In genomic region chr6:147116043-147116442, GRCh38 we compare ENCODE assay signal across 26 cellular contexts.
"Had no signal": no experiment of that assay in that cellular context is flagged by ENCODE, and none has a peak within 500 bp of the region (broad histone marks: within the 10 kb centered on the region; RNA-seq: fewer than 3 reads in every experiment).

No MANE protein-coding gene starts in this region.

- H3K27me3 ChIP-seq: left lung, pancreas, right atrium auricular region, right lobe of liver, tibial nerve, upper lobe of left lung, vagina had no signal

- H3K4me3 ChIP-seq: left lung, lower lobe of right lung, pancreas, right atrium auricular region, right lobe of liver, smooth muscle cell, tibial nerve, upper lobe of left lung, vagina had no signal

- H3K36me3 ChIP-seq: left lung, lower lobe of right lung, pancreas, right atrium auricular region, right lobe of liver, tibial nerve, upper lobe of left lung, vagina had no signal

- H3K4me1 ChIP-seq: left lung, lower lobe of right lung, right atrium auricular region, right lobe of liver, upper lobe of left lung, vagina had no signal

- ATAC-seq: left colon; left lung; lower lobe of right lung; naive thymus-derived CD8-positive, alpha-beta T cell; pancreas; right lobe of liver; stimulated activated memory B cell treated with anti-CD40 and anti-IgM and Interleukin-4, amounts not matched to agents 10 μg/mL and 1 μg/mL and 100 μg/mL, for 72 hours; stimulated activated naive CD8-positive, alpha-beta T cell treated with anti-CD3 and anti-CD28 coated beads, Interleukin-15, amount 100 ng/mL, for 72 hours had no signal

- FAIRE-seq: islet of Langerhans, kidney, pancreas had no signal

- H3K4me2 ChIP-seq: smooth muscle cell had no signal

- H3K27ac ChIP-seq: left lung, lower lobe of right lung, pancreas, right atrium auricular region, right lobe of liver, tibial nerve, upper lobe of left lung, vagina had no signal

- DNase-seq: hippocampal formation; immature natural killer cell; kidney; left colon; left lung; lower lobe of right lung; mammary epithelial cell; mesenchymal stem cell; naive thymus-derived CD8-positive, alpha-beta T cell; nucleus accumbens; pancreas; right lobe of liver; stimulated activated CD4-positive, alpha-beta T cell treated with anti-CD3 and anti-CD28 coated beads, Interleukin-1b, Interleukin-23, amount 100 ng/mL, for 48 hours; stimulated activated CD4-positive, alpha-beta T cell treated with anti-CD3 and anti-CD28 coated beads, Interleukin-2, amount 100 ng/mL, for 48 hours; stimulated activated CD4-positive, alpha-beta T cell treated with anti-CD3 and anti-CD28 coated beads, Interleukin-4, amount 100 ng/mL, for 4 hours; stimulated activated CD8-positive, alpha-beta memory T cell treated with anti-CD3 and anti-CD28 coated beads, Interleukin-4, amount 100 ng/mL, for 48 hours; stimulated activated naive CD4-positive, alpha-beta T cell treated with Interleukin-2 at 50 U/mL for 16 hours; stimulated activated naive CD8-positive, alpha-beta T cell treated with anti-CD3 and anti-CD28 coated beads, Interleukin-15, amount 100 ng/mL, for 72 hours; substantia nigra; upper lobe of left lung had no signal

- H3K9me3 ChIP-seq: lower lobe of right lung, pancreas, right lobe of liver, upper lobe of left lung, vagina had no signal
